Comparison of ENCODE assay signal across 10 cellular contexts in genomic region chr20:49275634-49276033, GRCh38. TPM values are rescaled to one million over a fixed set of nuclear protein-coding genes. Genes with fewer than 3 reads are reported as not detected.
DNase-seq lines count a peak whose midpoint lies in the region; ATAC-seq and TF ChIP-seq lines count a peak whose summit lies in the region.
"Had no signal": no experiment of that assay in that cellular context is flagged by ENCODE, and none has a peak within 500 bp of the region (broad histone marks: within the 10 kb centered on the region; RNA-seq: fewer than 3 reads in every experiment).

No MANE protein-coding gene starts in this region.

- H3K4me1 Mint-ChIP-seq in naive B cell, result peaks cover 42 to 62% (median 50%) of the 10 kb centered on the region in 3 donors

- peak overlapping the region in 4 of 8 donors; percentile 10 to 95 (median 32) for H3K4me3 Mint-ChIP-seq in naive B cell

- H3K36me3 Mint-ChIP-seq in naive B cell, result peaks cover 16 to 19% of the 10 kb centered on the region in 2 donors

- no peak for TF ChIP-seq CTCF in AG10803 (conservative IDR thresholded peaks at IDR 0.05; ENCODE audit: low read length)

- ATAC-seq in naive B cell (ENCODE audit: low read depth in 2 of 2) (no peak), HG02938 (IDR thresholded peaks at IDR 0.05; ENCODE audit: unreplicated experiment) (no peak), GM21717 (IDR thresholded peaks at IDR 0.05; ENCODE audit: unreplicated experiment) (no peak), HG02840 (IDR thresholded peaks at IDR 0.05; ENCODE audit: low FRiP score, unreplicated experiment) (no peak)

- peak overlapping the region; percentile 76 for H3K4me3 ChIP-seq in AG10803 (ENCODE audit: low read length)

- H3K27ac Mint-ChIP-seq in naive B cell, result peak overlapping the region in 5 of 6 donors; percentile 5 to 96 (median 69)

- no peak for TF ChIP-seq EP300 in Ishikawa (IDR thresholded peaks at IDR 0.05; ENCODE audit: borderline replicate concordance)

- DNase-seq in AG10803 (ENCODE audit: low read depth) (no peak), astrocyte of the hippocampus (ENCODE audit: low read depth, low spot score) (peak; percentile 60), naive B cell (no peak), GM19240 (ENCODE audit: insufficient read length, low spot score) (no peak)
- DNase-seq: H9, NCI-H1048 had no signal

- peaks cover 0 to 21% (median 12%) of the 10 kb centered on the region in 7 donors for H3K9me3 Mint-ChIP-seq in naive B cell

- no peak for TF ChIP-seq RAD21 in Ishikawa (IDR thresholded peaks at IDR 0.05; ENCODE audit: low read depth)

- H3K27me3 Mint-ChIP-seq in naive B cell, result no peaks in the 10 kb centered on the region

TF ChIP-seq in Ishikawa, 13 proteins besides CTCF, POLR2A, EP300 and RAD21:
- no peak for TF ChIP-seq ZBTB7A (IDR thresholded peaks at IDR 0.05; ENCODE audit: low read depth)
- no peak for TF ChIP-seq TCF12 (IDR thresholded peaks at IDR 0.05; ENCODE audit: low read depth)
- TF ChIP-seq EGR1 (IDR thresholded peaks at IDR 0.05), result no peak
- TF ChIP-seq REST (IDR thresholded peaks at IDR 0.05; ENCODE audit: low read depth), result no peak
- no peak for TF ChIP-seq CEBPB (IDR thresholded peaks at IDR 0.05)
- TF ChIP-seq TEAD4 (IDR thresholded peaks at IDR 0.05), result peak; percentile 43; the same call in 1 of the 2 replicates
- TF ChIP-seq YY1 (IDR thresholded peaks at IDR 0.05; ENCODE audit: low read depth), result no peak
- TF ChIP-seq USF1 (IDR thresholded peaks at IDR 0.05), result no peak

RNA-seq across cellular contexts. Expression of gene ZNFX1, which starts 2.2 kb away (rescaled TPM):
- 10 to 100 TPM; 18.2 to 41.8 (median 22.7) TPM for polyA plus RNA-seq in naive B cell (ENCODE audit: low read depth in 6 of 6)

RNA-seq across cellular contexts. Expression of gene DDX27, which starts 56.4 kb away (rescaled TPM):
- polyA plus RNA-seq in naive B cell (ENCODE audit: low read depth in 6 of 6), result 10 to 100 TPM; 32.6 to 76.5 (median 46.7) TPM
